ENCODE assay signal across 8 cellular contexts in genomic region chr14:75427482-75428229, GRCh38. TPM values are rescaled to one million over a fixed set of nuclear protein-coding genes. Genes with fewer than 3 reads are reported as not detected.
DNase-seq lines count a peak whose midpoint lies in the region; ATAC-seq and TF ChIP-seq lines count a peak whose summit lies in the region.

Gene JDP2 (plus strand): TSS chr14:75428022. CDS start chr14:75437921, 9,899 bp downstream.

- no peak within 1 kb of the TSS for H3K27ac Mint-ChIP-seq in activated naive CD4-positive, alpha-beta T cell treated with anti-CD3 and anti-CD28 coated beads for 36 hours
- H3K27ac Mint-ChIP-seq in nephron progenitor cell: peak within 1 kb of the TSS; percentile 98

- peaks cover 7% of the 10 kb centered on the region for H3K36me3 ChIP-seq in A673 (ENCODE audit: insufficient read depth, low read length, poor library complexity, severe bottlenecking)
- H3K36me3 ChIP-seq in thoracic aorta: peaks cover 5% of the 10 kb centered on the region

- H3K27me3 ChIP-seq in A673 (replicated peaks; ENCODE audit: insufficient read depth, low read depth, low read length, poor library complexity): no peaks in the 10 kb centered on the region
- H3K27me3 ChIP-seq in foreskin keratinocyte: peaks cover 8% of the 10 kb centered on the region
- no peaks in the 10 kb centered on the region for H3K27me3 ChIP-seq in thoracic aorta (replicated peaks; ENCODE audit: insufficient read depth)

- H3K27me3 Mint-ChIP-seq in activated naive CD4-positive, alpha-beta T cell treated with anti-CD3 and anti-CD28 coated beads for 36 hours (ENCODE audit: low read depth): peaks cover 15% of the 10 kb centered on the region
- H3K27me3 Mint-ChIP-seq in nephron progenitor cell (ENCODE audit: low read depth, poor library complexity): no peaks in the 10 kb centered on the region

- intact Hi-C loops in A673 (cut with micrococcal nuclease; ENCODE audit: unreplicated experiment): no loop called here
- intact Hi-C loops in activated naive CD4-positive, alpha-beta T cell treated with anti-CD3 and anti-CD28 coated beads for 36 hours (cut with micrococcal nuclease): loop anchor here (2.0 to 10.0 kb wide), 5 partner anchors 60 to 557 kb away; partner anchors contain the start of genes ACYP1, ERG28, IFT43 and TGFB3

- H3K4me1 Mint-ChIP-seq in activated naive CD4-positive, alpha-beta T cell treated with anti-CD3 and anti-CD28 coated beads for 36 hours (ENCODE audit: low read depth): peaks cover 17% of the 10 kb centered on the region
- H3K4me1 Mint-ChIP-seq in nephron progenitor cell: peaks cover 66% of the 10 kb centered on the region

- H3K4me1 ChIP-seq in A673 (ENCODE audit: insufficient read depth, low read length, poor library complexity, severe bottlenecking) (peaks cover 10% of the 10 kb centered on the region), foreskin keratinocyte (peaks cover 7% of the 10 kb centered on the region), thoracic aorta (ENCODE audit: control insufficient read depth in 1 of 2, low read depth in 2 of 2) (peaks cover 23 to 37% of the 10 kb centered on the region in 2 donors)

- H3K4me3 ChIP-seq in A673 (ENCODE audit: low read depth, low read length, poor library complexity, severe bottlenecking) (peak within 1 kb of the TSS; percentile 77), thoracic aorta (peak within 1 kb of the TSS; percentile 95)

- H3K36me3 Mint-ChIP-seq in activated naive CD4-positive, alpha-beta T cell treated with anti-CD3 and anti-CD28 coated beads for 36 hours (ENCODE audit: low read depth): no peaks in the 10 kb centered on the region
- peaks cover 9% of the 10 kb centered on the region for H3K36me3 Mint-ChIP-seq in nephron progenitor cell (ENCODE audit: low read depth)

- peak within 1 kb of the TSS; percentile 78 for H3K27ac ChIP-seq in A673 (ENCODE audit: low read depth, low read length, poor library complexity, severe bottlenecking)
- no peak within 1 kb of the TSS for H3K27ac ChIP-seq in foreskin keratinocyte
- H3K27ac ChIP-seq in thoracic aorta: peak within 1 kb of the TSS; percentile 58 to 79

- H3K4me3 Mint-ChIP-seq in activated naive CD4-positive, alpha-beta T cell treated with anti-CD3 and anti-CD28 coated beads for 36 hours: peak within 1 kb of the TSS; percentile 73
- H3K4me3 Mint-ChIP-seq in nephron progenitor cell: peak within 1 kb of the TSS; percentile 83

- CTCF ChIA-PET in A673 (lab: Charles Lee): no interaction called here
- CTCF ChIA-PET in activated naive CD4-positive, alpha-beta T cell treated with anti-CD3 and anti-CD28 coated beads for 36 hours (lab: Charles Lee): interaction anchor here (1.0 kb wide), 1 partner anchor 26 kb away, joined by 4 read pairs; no protein-coding TSS in a partner anchor

- ATAC-seq in GM18505 (IDR thresholded peaks at IDR 0.05; ENCODE audit: unreplicated experiment) (peak; percentile 49), HG03439 (IDR thresholded peaks at IDR 0.05; ENCODE audit: unreplicated experiment) (peak; percentile 34), foreskin keratinocyte (peak; percentile 55), thoracic aorta (ENCODE audit: insufficient number of reproducible peaks, low FRiP score, low read depth) (peak; percentile 36)

- H3K9me3 ChIP-seq in A673 (ENCODE audit: low read depth, low read length, poor library complexity, severe bottlenecking) (no peaks in the 10 kb centered on the region), thoracic aorta (no peaks in the 10 kb centered on the region)

- no TSS peak for BruUV-seq in A673 (replicated peaks; lab: Mats Ljungman, UMichigan)

- POLR2A ChIA-PET in A673 (lab: Charles Lee; ENCODE audit: low non-redundant PET): interaction anchor here (0.5 to 0.6 kb wide), 2 partner anchors 129 to 191 kb away, joined by 3 to 4 read pairs; no protein-coding TSS in a partner anchor

- peak; percentile 48 for TF ChIP-seq POLR2A in GM18505 (IDR thresholded peaks at IDR 0.05; ENCODE audit: borderline replicate concordance, extremely low read depth, insufficient read depth, insufficient read length)

- peak; percentile 66 for DNase-seq in A673 (ENCODE audit: low spot score)
- peak; percentile 48 for DNase-seq in RPMI7951 (ENCODE audit: low read depth)
- peak; percentile 53 for DNase-seq in activated naive CD4-positive, alpha-beta T cell treated with anti-CD3 and anti-CD28 coated beads for 36 hours
- peak in 1 of 2 donors; percentile 38 for DNase-seq in foreskin keratinocyte
- peak; percentile 84 for DNase-seq in nephron progenitor cell
- DNase-seq in thoracic aorta (ENCODE audit: low spot score): peak; percentile 74

- TF ChIP-seq CTCF in A673 (conservative IDR thresholded peaks at IDR 0.05; ENCODE audit: low read depth, low read length) (0 out of 2 replicates have a peak, but pooled peaks have one; percentile 13), foreskin keratinocyte (conservative IDR thresholded peaks at IDR 0.05) (peak; percentile 15), nephron progenitor cell (IDR thresholded peaks at IDR 0.05) (no peak), thoracic aorta (IDR thresholded peaks at IDR 0.05) (peak; percentile 28)

- H3K9me3 Mint-ChIP-seq in activated naive CD4-positive, alpha-beta T cell treated with anti-CD3 and anti-CD28 coated beads for 36 hours: peaks cover 4% of the 10 kb centered on the region
- H3K9me3 Mint-ChIP-seq in nephron progenitor cell: peaks cover 3% of the 10 kb centered on the region

RNA-seq across cellular contexts. Expression of gene JDP2, which starts in this region (rescaled TPM):
- 5.9 and 10.7 TPM in 2 replicates for total RNA-seq in A673 (2021)
- 3.7 and 4.3 TPM in 2 replicates for total RNA-seq in RPMI7951 (2014; rRNA removed; shearing (Covaris generic))
- total RNA-seq in activated naive CD4-positive, alpha-beta T cell treated with anti-CD3 and anti-CD28 coated beads for 36 hours: 1 to 10 TPM; 2.8 to 3.2 TPM
- total RNA-seq in foreskin keratinocyte: 31.0 and 32.3 TPM in 2 replicates
- polyA plus RNA-seq in foreskin keratinocyte: 32.3 and 34.0 TPM in 2 replicates
- 100 to 1,000 TPM in 1 of 2 donors, 10 to 100 TPM in 1; 81.8 to 100 TPM for total RNA-seq in thoracic aorta
